Comparison of ENCODE assay signal across 6 cellular contexts in genomic region chr16:30076276-30076791, GRCh38. TPM values are rescaled to one million over a fixed set of nuclear protein-coding genes. Genes with fewer than 3 reads are reported as not detected.
DNase-seq lines count a peak whose midpoint lies in the region; ATAC-seq and TF ChIP-seq lines count a peak whose summit lies in the region.

No MANE protein-coding gene starts in this region.

- no peak for TF ChIP-seq EP300 in suprapubic skin (IDR thresholded peaks at IDR 0.05)

- peaks cover 35% of the 10 kb centered on the region for H3K4me1 ChIP-seq in suprapubic skin

- 2% methylated on average over 23 of the region's 33 CpGs for WGBS in suprapubic skin

- ATAC-seq in GM19452 (IDR thresholded peaks at IDR 0.05; ENCODE audit: unreplicated experiment) = peak; percentile 28

- H3K27me3 ChIP-seq in MG63 (no peaks in the 10 kb centered on the region), suprapubic skin (no peaks in the 10 kb centered on the region)

- peak overlapping the region; percentile 87 for H3K27ac ChIP-seq in suprapubic skin

- H3K4me3 ChIP-seq in MG63 (peak overlapping the region; percentile 89), foreskin fibroblast (ENCODE audit: low read depth in 1 of 2, low read length in 2 of 2) (peak overlapping the region; percentile 71 to 97), suprapubic skin (peak overlapping the region; percentile 80)

- DNase-seq in MG63 (peak; percentile 35), foreskin fibroblast (peak in 1 of 2 donors; percentile 49), suprapubic skin (ENCODE audit: low spot score in 2 of 2) (no peak), activated gamma-delta T cell treated with Interleukin-2 at 50 U/mL for 16 hours (no peak), cerebellar nuclear complex (lab: John Stamatoyannopoulos, UW) (no peak)

- TF ChIP-seq POLR2A in suprapubic skin (IDR thresholded peaks at IDR 0.05) = no peak

- no peaks in the 10 kb centered on the region for H3K9me3 ChIP-seq in MG63
- no peaks in the 10 kb centered on the region for H3K9me3 ChIP-seq in suprapubic skin

- TF ChIP-seq CTCF in foreskin fibroblast (IDR thresholded peaks at IDR 0.05; ENCODE audit: low read depth, low read length) (no peak), suprapubic skin (IDR thresholded peaks at IDR 0.05) (no peak)

- H3K36me3 ChIP-seq in MG63 = peaks cover 76% of the 10 kb centered on the region
- peaks cover 47% of the 10 kb centered on the region for H3K36me3 ChIP-seq in suprapubic skin

RNA-seq across cellular contexts. Expression of gene PPP4C, which starts 0.5 kb away (rescaled TPM):
- total RNA-seq in MG63 (2014; rRNA removed; shearing (Covaris generic); ENCODE audit: low replicate concordance) = 127 and 193 TPM in 2 replicates
- 10 to 100 TPM; 52.0 to 66.0 (median 61.2) TPM for total RNA-seq in suprapubic skin

RNA-seq across cellular contexts. Expression of gene ALDOA, which starts 10.8 kb away (rescaled TPM):
- 911 and 1,101 TPM in 2 replicates for total RNA-seq in MG63 (2014; rRNA removed; shearing (Covaris generic); ENCODE audit: low replicate concordance)
- total RNA-seq in suprapubic skin = 100 to 1,000 TPM; 794 to 967 (median 870) TPM

RNA-seq across cellular contexts. Expression of gene TBX6, which starts 15.4 kb away (rescaled TPM):
- total RNA-seq in MG63 (2014; rRNA removed; shearing (Covaris generic); ENCODE audit: low replicate concordance) = 0.30 TPM in 1 of 2 replicates, not detected in the other
- total RNA-seq in suprapubic skin = 1 to 10 TPM; 2.7 to 7.6 (median 4.7) TPM

RNA-seq across cellular contexts. Expression of gene YPEL3, which starts 19.7 kb away (rescaled TPM):
- total RNA-seq in MG63 (2014; rRNA removed; shearing (Covaris generic); ENCODE audit: low replicate concordance) = 1.5 and 13.1 TPM in 2 replicates
- total RNA-seq in suprapubic skin = 100 to 1,000 TPM; 138 to 197 (median 195) TPM

RNA-seq across cellular contexts. Expression of gene GDPD3, which starts 37.0 kb away (rescaled TPM):
- total RNA-seq in MG63 (2014; rRNA removed; shearing (Covaris generic); ENCODE audit: low replicate concordance) = 0.43 TPM in 1 of 2 replicates, not detected in the other
- 10 to 100 TPM in 3 of 4 donors, 1 to 10 TPM in 1; 8.7 to 40.0 (median 12.5) TPM for total RNA-seq in suprapubic skin
